Comparison of ENCODE assay signal across 9 cellular contexts in the genomic region with DNA sequence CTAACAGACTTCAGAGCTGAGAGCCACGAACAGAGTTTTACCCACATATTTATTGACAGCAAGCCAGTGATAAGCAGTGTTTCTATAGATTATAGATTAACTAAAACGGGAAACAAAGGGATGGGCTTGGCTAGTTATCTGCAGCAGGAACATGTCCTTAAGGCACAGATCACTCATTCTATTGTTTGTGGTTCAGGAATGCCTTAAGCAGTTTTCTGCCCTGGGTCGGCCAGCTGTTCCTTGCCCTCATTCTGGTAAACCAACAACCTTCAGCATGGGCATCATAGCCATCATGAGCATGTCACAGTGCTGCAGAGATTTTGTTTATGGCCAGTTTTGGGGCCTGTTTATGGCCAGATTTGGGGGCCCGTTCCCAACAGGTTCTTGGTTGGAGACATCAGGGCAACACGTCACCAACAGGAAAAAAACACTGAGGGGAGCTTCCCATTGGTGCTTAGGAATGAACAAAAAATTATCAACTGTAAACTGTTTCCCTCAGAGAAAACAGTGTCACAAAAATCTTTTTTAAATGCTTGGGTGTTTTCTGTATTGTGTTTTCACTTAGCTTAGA. TPM values are rescaled to one million over a fixed set of nuclear protein-coding genes. Genes with fewer than 3 reads are reported as not detected.
"Had no signal": no experiment of that assay in that cellular context is flagged by ENCODE, and none has a peak within 500 bp of the region (broad histone marks: within the 10 kb centered on the region; RNA-seq: fewer than 3 reads in every experiment).

No MANE protein-coding gene starts in this region.

RNA-seq across cellular contexts. Expression of a gene that starts 22.8 kb away (rescaled TPM):
- total RNA-seq: activated B cell treated with CpG ODN at 0.5 μM for 24 hours; activated CD4-positive, alpha-beta memory T cell treated with anti-CD3 and anti-CD28 coated beads for 36 hours; activated naive CD4-positive, alpha-beta T cell treated with anti-CD3 and anti-CD28 coated beads for 36 hours; activated naive CD4-positive, alpha-beta T cell treated with anti-CD3 and anti-CD28 coated beads, Interleukin-2, amount 50 U/mL, for 72 hours; activated T-cell treated with anti-CD3 and anti-CD28 coated beads, Interleukin-2, amount 50 U/mL, for 4 hours; activated T-helper 1 cell treated with anti-CD3 and anti-CD28 coated beads, Interleukin-12 subunit alpha, Interleukin-12 subunit beta, Interleukin-2, Interleukin-4 antibody, amounts not matched to agents 30 ng/mL and 10 ng/mL and 1 ng/mL, durations not matched to agents 14 hours and 24 hours and 36 hours; OCI-LY7; RPMI7951; SK-MEL-5 had no signal
